In the genomic region with DNA sequence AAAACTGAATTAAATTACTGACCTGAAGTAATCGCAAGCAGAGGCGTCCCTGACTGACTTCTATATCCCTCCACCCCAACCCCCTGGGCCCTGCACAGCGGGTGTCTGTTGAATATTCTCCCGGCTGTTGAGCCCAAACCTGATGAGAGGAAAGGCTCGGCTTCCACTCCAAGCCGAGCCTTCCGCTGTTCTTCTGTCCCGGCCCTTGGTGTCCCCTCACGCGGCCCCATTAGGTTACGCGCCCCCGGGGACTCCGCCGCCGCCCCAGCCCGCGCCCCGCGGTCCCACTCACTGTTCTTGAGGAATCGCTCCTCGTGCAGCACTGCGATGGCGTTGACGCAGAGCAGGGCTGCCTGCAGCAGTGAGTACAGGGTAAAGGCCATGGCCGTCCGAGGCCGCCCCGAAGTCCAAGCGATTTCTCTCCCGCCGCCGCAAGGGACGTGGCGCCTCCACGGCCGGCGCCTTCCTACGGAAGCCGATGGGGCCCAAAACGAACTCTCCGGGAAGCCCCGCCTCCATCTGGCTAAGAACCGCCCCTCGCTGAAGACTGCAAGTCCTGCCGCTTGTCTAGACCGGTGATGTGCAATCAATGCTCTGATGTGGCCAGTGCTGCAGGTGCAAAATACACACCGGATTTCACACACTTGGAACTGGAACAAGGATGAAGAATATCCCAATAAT, we compare ENCODE assay signal across 1 cellular context.
TF ChIP-seq lines count a peak whose summit lies in the region.

A gene with protein sequence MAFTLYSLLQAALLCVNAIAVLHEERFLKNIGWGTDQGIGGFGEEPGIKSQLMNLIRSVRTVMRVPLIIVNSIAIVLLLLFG (minus strand): TSS at position 470 of the 681 bp plus-strand sequence. CDS start 87 bp downstream, at position 383.

TF ChIP-seq in HepG2, 621 proteins besides CTCF, POLR2A, EP300 and RAD21 (continued from another document and continues in another):
- TF ChIP-seq, protein P1, sequence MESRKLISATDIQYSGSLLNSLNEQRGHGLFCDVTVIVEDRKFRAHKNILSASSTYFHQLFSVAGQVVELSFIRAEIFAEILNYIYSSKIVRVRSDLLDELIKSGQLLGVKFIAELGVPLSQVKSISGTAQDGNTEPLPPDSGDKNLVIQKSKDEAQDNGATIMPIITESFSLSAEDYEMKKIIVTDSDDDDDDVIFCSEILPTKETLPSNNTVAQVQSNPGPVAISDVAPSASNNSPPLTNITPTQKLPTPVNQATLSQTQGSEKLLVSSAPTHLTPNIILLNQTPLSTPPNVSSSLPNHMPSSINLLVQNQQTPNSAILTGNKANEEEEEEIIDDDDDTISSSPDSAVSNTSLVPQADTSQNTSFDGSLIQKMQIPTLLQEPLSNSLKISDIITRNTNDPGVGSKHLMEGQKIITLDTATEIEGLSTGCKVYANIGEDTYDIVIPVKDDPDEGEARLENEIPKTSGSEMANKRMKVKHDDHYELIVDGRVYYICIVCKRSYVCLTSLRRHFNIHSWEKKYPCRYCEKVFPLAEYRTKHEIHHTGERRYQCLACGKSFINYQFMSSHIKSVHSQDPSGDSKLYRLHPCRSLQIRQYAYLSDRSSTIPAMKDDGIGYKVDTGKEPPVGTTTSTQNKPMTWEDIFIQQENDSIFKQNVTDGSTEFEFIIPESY (CRISPR knock-in tag; IDR thresholded peaks at IDR 0.05): no peak
- TF ChIP-seq NPAS2 (CRISPR knock-in tag; IDR thresholded peaks at IDR 0.05; ENCODE audit: borderline replicate concordance): no peak
- TF ChIP-seq ZBTB1 (CRISPR knock-in tag; IDR thresholded peaks at IDR 0.05; ENCODE audit: borderline replicate concordance): 0 out of 2 replicates have a peak, but pooled peaks have one; percentile 37
- TF ChIP-seq HNRNPLL (IDR thresholded peaks at IDR 0.05; ENCODE audit: low read depth, low read length, poor library complexity, severe bottlenecking): peak; percentile 79
- no peak for TF ChIP-seq CC2D1A (CRISPR knock-in tag; IDR thresholded peaks at IDR 0.05)
- 0 out of 2 replicates have a peak, but pooled peaks have one; percentile 70 for TF ChIP-seq THAP7 (CRISPR knock-in tag; IDR thresholded peaks at IDR 0.05)
- TF ChIP-seq ZNF777 (CRISPR knock-in tag; IDR thresholded peaks at IDR 0.05): 0 out of 2 replicates have a peak, but pooled peaks have one; percentile 37
- peak; percentile 76; the same call in 1 of the 2 replicates for TF ChIP-seq BRD4 (CRISPR knock-in tag; IDR thresholded peaks at IDR 0.05)
- no peak for TF ChIP-seq CENPT (CRISPR knock-in tag; IDR thresholded peaks at IDR 0.05; ENCODE audit: low read depth)
- peak; percentile 55 for TF ChIP-seq ZNF407 (CRISPR knock-in tag; IDR thresholded peaks at IDR 0.05; ENCODE audit: not compliant biosample characterization)
- TF ChIP-seq ZNF770 (CRISPR knock-in tag; IDR thresholded peaks at IDR 0.05): no peak
- TF ChIP-seq TIGD3 (CRISPR knock-in tag; IDR thresholded peaks at IDR 0.05; ENCODE audit: borderline replicate concordance): peak; percentile 67; the same call in 1 of the 2 replicates
- no peak for TF ChIP-seq ARID3A (IDR thresholded peaks at IDR 0.05; ENCODE audit: low read depth, low read length)
- TF ChIP-seq FOXP4 (CRISPR knock-in tag; IDR thresholded peaks at IDR 0.05): no peak; the same call in 1 of the 2 replicates
- TF ChIP-seq, protein P2, sequence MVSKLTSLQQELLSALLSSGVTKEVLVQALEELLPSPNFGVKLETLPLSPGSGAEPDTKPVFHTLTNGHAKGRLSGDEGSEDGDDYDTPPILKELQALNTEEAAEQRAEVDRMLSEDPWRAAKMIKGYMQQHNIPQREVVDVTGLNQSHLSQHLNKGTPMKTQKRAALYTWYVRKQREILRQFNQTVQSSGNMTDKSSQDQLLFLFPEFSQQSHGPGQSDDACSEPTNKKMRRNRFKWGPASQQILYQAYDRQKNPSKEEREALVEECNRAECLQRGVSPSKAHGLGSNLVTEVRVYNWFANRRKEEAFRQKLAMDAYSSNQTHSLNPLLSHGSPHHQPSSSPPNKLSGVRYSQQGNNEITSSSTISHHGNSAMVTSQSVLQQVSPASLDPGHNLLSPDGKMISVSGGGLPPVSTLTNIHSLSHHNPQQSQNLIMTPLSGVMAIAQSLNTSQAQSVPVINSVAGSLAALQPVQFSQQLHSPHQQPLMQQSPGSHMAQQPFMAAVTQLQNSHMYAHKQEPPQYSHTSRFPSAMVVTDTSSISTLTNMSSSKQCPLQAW (CRISPR knock-in tag; IDR thresholded peaks at IDR 0.05): 0 out of 2 replicates have a peak, but pooled peaks have one; percentile 39
- no peak for TF ChIP-seq MAZ (IDR thresholded peaks at IDR 0.05; ENCODE audit: borderline replicate concordance, low read depth, low read length)
- TF ChIP-seq MAZ (CRISPR knock-in tag; IDR thresholded peaks at IDR 0.05; ENCODE audit: low read depth): 0 out of 2 replicates have a peak, but pooled peaks have one; percentile 27
- TF ChIP-seq, protein P3, sequence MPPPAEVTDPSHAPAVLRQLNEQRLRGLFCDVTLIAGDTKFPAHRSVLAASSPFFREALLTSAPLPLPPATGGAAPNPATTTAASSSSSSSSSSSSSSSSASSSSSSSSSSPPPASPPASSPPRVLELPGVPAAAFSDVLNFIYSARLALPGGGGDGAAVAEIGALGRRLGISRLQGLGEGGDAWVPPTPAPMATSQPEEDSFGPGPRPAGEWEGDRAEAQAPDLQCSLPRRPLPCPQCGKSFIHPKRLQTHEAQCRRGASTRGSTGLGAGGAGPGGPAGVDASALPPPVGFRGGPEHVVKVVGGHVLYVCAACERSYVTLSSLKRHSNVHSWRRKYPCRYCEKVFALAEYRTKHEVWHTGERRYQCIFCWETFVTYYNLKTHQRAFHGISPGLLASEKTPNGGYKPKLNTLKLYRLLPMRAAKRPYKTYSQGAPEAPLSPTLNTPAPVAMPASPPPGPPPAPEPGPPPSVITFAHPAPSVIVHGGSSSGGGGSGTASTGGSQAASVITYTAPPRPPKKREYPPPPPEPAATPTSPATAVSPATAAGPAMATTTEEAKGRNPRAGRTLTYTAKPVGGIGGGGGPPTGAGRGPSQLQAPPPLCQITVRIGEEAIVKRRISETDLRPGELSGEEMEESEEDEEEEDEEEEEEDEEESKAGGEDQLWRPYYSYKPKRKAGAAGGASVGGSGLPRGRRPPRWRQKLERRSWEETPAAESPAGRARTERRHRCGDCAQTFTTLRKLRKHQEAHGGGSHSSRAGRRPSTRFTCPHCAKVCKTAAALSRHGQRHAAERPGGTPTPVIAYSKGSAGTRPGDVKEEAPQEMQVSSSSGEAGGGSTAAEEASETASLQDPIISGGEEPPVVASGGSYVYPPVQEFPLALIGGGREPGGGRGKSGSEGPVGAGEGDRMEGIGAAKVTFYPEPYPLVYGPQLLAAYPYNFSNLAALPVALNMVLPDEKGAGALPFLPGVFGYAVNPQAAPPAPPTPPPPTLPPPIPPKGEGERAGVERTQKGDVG (CRISPR knock-in tag; IDR thresholded peaks at IDR 0.05; ENCODE audit: borderline replicate concordance): no peak
- peak; percentile 93 for TF ChIP-seq KMT2A (CRISPR knock-in tag; IDR thresholded peaks at IDR 0.05)
